16 cellular contexts compared by ENCODE assay signal in genomic region chr5:102216559-102217157, GRCh38.
DNase-seq lines count a peak whose midpoint lies in the region; ATAC-seq lines count a peak whose summit lies in the region.
"Had no signal": no experiment of that assay in that cellular context is flagged by ENCODE, and none has a peak within 500 bp of the region (broad histone marks: within the 10 kb centered on the region; RNA-seq: fewer than 3 reads in every experiment).

No MANE protein-coding gene starts in this region.

- intact Hi-C loops in left colon (cut with DNase I, micrococcal nuclease) = no loop called here

- ATAC-seq in left colon (peak; percentile 68), HG02970 (IDR thresholded peaks at IDR 0.05; ENCODE audit: low FRiP score, unreplicated experiment) (no peak)
- ATAC-seq: CD8-positive, alpha-beta T cell had no signal

- DNase-seq in NCI-H510A treated with DMSO at 0.1 percent for 48 hours (lab: John Stamatoyannopoulos, UW) (peak; percentile 30), NCI-H510A (lab: John Stamatoyannopoulos, UW) (no peak), NCI-H345 treated with DMSO at 0.1 percent for 48 hours (lab: John Stamatoyannopoulos, UW; ENCODE audit: unreplicated experiment) (peak; percentile 18), left colon (no peak), inferior parietal cortex (ENCODE audit: extremely low spot score) (no peak), SW480 (ENCODE audit: low spot score) (no peak), HK-2 (ENCODE audit: unreplicated experiment) (no peak)
- DNase-seq: CD8-positive, alpha-beta T cell; GF-D8; KBM-7; NCI-H1436 treated with DMSO at 0.1 percent for 48 hours; NCI-H2081; NCI-H2227 treated with DMSO at 0.1 percent for 48 hours; NCI-H69; PC-9 had no signal

Comparison
In these comparisons a context has a peak if more than half of its experiments do, and no peak if none do; other contexts are left out.
1. DNase-seq: peak in NCI-H510A treated with DMSO at 0.1 percent for 48 hours (single experiment) and NCI-H345 treated with DMSO at 0.1 percent for 48 hours (single experiment); none in NCI-H510A (single experiment), left colon (0 of 2), inferior parietal cortex (single experiment), SW480 (single experiment) and HK-2 (single experiment).